ENCODE assay signal across 1 cellular context in the genomic region with DNA sequence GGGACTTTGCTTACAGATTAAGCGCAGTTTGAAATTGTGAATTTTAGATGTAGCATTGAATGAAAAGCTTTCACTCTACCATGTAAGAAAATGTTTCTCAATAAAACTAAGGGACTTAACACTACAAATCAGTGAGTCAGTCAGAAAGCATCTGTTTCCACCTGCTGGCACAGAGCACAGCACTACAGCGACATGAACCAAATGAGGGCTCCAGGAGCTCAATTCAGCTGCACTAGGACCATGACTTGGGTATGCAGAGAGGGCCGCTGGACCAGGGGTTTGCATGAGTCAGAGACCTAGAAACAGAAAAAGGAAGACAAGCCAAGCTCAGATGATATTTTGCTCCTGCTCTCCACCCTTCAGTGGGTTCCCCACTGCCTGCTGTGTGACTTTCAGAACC.
TF ChIP-seq lines count a peak whose summit lies in the region.

No MANE protein-coding gene starts in this region.

TF ChIP-seq in HEK293, 187 proteins besides CTCF, POLR2A, EP300 and RAD21 (continued from another document):
- TF ChIP-seq, protein P1, sequence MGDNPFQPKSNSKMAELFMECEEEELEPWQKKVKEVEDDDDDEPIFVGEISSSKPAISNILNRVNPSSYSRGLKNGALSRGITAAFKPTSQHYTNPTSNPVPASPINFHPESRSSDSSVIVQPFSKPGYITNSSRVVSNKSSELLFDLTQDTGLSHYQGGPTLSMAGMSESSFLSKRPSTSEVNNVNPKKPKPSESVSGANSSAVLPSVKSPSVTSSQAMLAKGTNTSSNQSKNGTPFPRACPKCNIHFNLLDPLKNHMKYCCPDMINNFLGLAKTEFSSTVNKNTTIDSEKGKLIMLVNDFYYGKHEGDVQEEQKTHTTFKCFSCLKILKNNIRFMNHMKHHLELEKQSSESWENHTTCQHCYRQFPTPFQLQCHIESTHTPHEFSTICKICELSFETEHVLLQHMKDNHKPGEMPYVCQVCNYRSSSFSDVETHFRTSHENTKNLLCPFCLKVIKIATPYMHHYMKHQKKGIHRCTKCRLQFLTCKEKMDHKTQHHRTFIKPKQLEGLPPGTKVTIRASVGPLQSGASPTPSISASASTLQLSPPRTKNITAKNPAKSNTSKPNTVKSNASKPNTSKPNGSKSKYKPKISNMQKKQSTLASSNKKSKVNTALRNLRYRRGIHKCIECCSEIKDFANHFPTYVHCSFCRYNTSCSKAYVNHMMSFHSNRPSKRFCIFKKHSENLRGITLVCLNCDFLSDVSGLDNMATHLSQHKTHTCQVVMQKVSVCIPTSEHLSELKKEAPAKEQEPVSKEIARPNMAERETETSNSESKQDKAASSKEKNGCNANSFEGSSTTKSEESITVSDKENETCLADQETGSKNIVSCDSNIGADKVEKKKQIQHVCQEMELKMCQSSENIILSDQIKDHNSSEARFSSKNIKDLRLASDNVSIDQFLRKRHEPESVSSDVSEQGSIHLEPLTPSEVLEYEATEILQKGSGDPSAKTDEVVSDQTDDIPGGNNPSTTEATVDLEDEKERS (tag by site-specific recombination; IDR thresholded peaks at IDR 0.05): no peak
- no peak for TF ChIP-seq ZNF248 (tag by site-specific recombination; IDR thresholded peaks at IDR 0.05)
